Comparison of ENCODE assay signal across 8 cellular contexts in genomic region chr16:66588981-66589713, GRCh38. TPM values are rescaled to one million over a fixed set of nuclear protein-coding genes. Genes with fewer than 3 reads are reported as not detected.
A peak's percentile ranks its signal among the peaks of the same experiment; 100 is the strongest.
DNase-seq lines count a peak whose midpoint lies in the region; ATAC-seq and TF ChIP-seq lines count a peak whose summit lies in the region.

No MANE protein-coding gene starts in this region.

- H3K4me1 ChIP-seq in right atrium auricular region: no peaks in the 10 kb centered on the region

- peak; percentile 55 for ATAC-seq in HG02623 (IDR thresholded peaks at IDR 0.05; ENCODE audit: unreplicated experiment)

- peak; percentile 25 for DNase-seq in GDM1 (lab: John Stamatoyannopoulos, UW)
- peak; percentile 46 for DNase-seq in RKO (ENCODE audit: low spot score)
- DNase-seq in activated naive CD4-positive, alpha-beta T cell treated with Interleukin-2 at 50 U/mL for 16 hours: peak; percentile 62
- no peak for DNase-seq in right atrium auricular region (ENCODE audit: low spot score)
- DNase-seq in stimulated activated CD4-positive, alpha-beta T cell treated with anti-CD3 and anti-CD28 coated beads, TNF-alpha, amount 100 ng/mL, for 4 hours (ENCODE audit: low read depth in 3 of 3): peak in 2 of 3 experiments; percentile 26 to 41
- DNase-seq in AG08395 (ENCODE audit: low spot score): no peak
- DNase-seq in HuH-7.5 (ENCODE audit: low spot score): no peak

- H3K9me3 ChIP-seq in right atrium auricular region: no peaks in the 10 kb centered on the region

- no peaks in the 10 kb centered on the region for H3K36me3 ChIP-seq in right atrium auricular region

- peak; percentile 27 to 64 for TF ChIP-seq CTCF in right atrium auricular region (IDR thresholded peaks at IDR 0.05)

- H3K4me3 ChIP-seq in right atrium auricular region: no peak overlapping the region

- H3K27me3 ChIP-seq in right atrium auricular region: no peaks in the 10 kb centered on the region

- no peak overlapping the region for H3K27ac ChIP-seq in right atrium auricular region

RNA-seq across cellular contexts. Expression of gene CMTM2, which starts 9.9 kb away (rescaled TPM):
- total RNA-seq in right atrium auricular region: not detected

RNA-seq across cellular contexts. Expression of gene CMTM3, which starts 15.4 kb away (rescaled TPM):
- total RNA-seq in right atrium auricular region: 10 to 100 TPM; 15.6 to 26.2 TPM

RNA-seq across cellular contexts. Expression of gene CMTM1, which starts 22.9 kb away (rescaled TPM):
- total RNA-seq in right atrium auricular region: 1 to 10 TPM in 1 of 2 donors, not detected in 1; 1.6 TPM

RNA-seq across cellular contexts. Expression of gene CKLF, which starts 36.8 kb away (rescaled TPM):
- total RNA-seq in right atrium auricular region: 10 to 100 TPM; 11.5 to 22.5 TPM

RNA-seq across cellular contexts. Expression of gene TK2, which starts 39.2 kb away (rescaled TPM):
- 10 to 100 TPM; 20.7 to 24.5 TPM for total RNA-seq in right atrium auricular region

Comparison
In these comparisons a context has a peak if more than half of its experiments do, and no peak if none do; other contexts are left out.
1. DNase-seq: peak in GDM1 (single experiment), RKO (single experiment), activated naive CD4-positive, alpha-beta T cell treated with Interleukin-2 at 50 U/mL for 16 hours (single experiment) and stimulated activated CD4-positive, alpha-beta T cell treated with anti-CD3 and anti-CD28 coated beads, TNF-alpha, amount 100 ng/mL, for 4 hours (2 of 3); none in right atrium auricular region (single experiment), AG08395 (single experiment) and HuH-7.5 (single experiment).